2 cellular contexts compared by ENCODE assay signal in genomic region chr11:68326334-68327215, GRCh38.
TF ChIP-seq lines count a peak whose summit lies in the region.

No MANE protein-coding gene starts in this region.

TF ChIP-seq in HEK293, 187 proteins besides CTCF, POLR2A, EP300 and RAD21:
- TF ChIP-seq TSHZ1 (tag by site-specific recombination; IDR thresholded peaks at IDR 0.05; ENCODE audit: borderline replicate concordance) (no peak), ZNF549 (tag by site-specific recombination; IDR thresholded peaks at IDR 0.05) (no peak), ZNF19 (tag by site-specific recombination; IDR thresholded peaks at IDR 0.05; ENCODE audit: low read depth) (no peak), ZNF16 (tag by site-specific recombination; IDR thresholded peaks at IDR 0.05; ENCODE audit: low read depth) (0 out of 2 replicates have a peak, but pooled peaks have one; percentile 30), WT1 (tag by site-specific recombination; IDR thresholded peaks at IDR 0.05) (no peak)

TF ChIP-seq in K562, 482 proteins besides CTCF, POLR2A, EP300 and RAD21:
- TF ChIP-seq ARID4B (CRISPR knock-in tag; IDR thresholded peaks at IDR 0.05) (0 out of 2 replicates have a peak, but pooled peaks have one; percentile 23), ESRRB (CRISPR knock-in tag; IDR thresholded peaks at IDR 0.05; ENCODE audit: borderline replicate concordance) (no peak)
